8 cellular contexts compared by ENCODE assay signal in the genomic region with DNA sequence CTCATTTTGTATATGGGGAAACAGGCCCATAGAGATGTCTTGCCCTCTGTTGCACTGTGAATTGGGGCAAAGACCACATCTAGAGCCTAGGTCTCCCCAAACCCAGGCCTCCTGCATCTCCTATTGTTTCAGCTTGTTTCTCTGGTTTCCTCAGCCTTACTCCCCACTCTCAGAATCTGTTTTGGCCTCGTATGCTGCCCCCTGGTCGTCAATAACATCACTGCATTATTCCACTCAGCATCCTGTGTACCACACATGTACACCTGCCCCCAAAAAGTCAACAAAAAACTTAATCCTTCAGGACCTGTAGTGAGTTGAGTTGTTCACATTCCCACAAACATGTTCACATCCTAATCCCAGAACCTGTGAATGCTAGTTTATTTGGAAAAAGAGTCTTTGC.
DNase-seq lines count a peak whose midpoint lies in the region; ATAC-seq, FAIRE-seq and TF ChIP-seq lines count a peak whose summit lies in the region.

No MANE protein-coding gene starts in this region.

- H3K4me3 ChIP-seq in mesendoderm (ENCODE audit: low read length) = no peak overlapping the region

- H3K56ac ChIP-seq in mesendoderm (ENCODE audit: low read length) = no peak overlapping the region

- H3K79me1 ChIP-seq in mesendoderm (ENCODE audit: low read length) = no peaks in the 10 kb centered on the region

- H3K18ac ChIP-seq in mesendoderm (ENCODE audit: low read length) = no peak overlapping the region

- H3K27me3 ChIP-seq in mesendoderm (ENCODE audit: insufficient read depth, low read length, poor library complexity) = no peaks in the 10 kb centered on the region

- peak; percentile 42 for TF ChIP-seq CTCF in D721Med (IDR thresholded peaks at IDR 0.05; ENCODE audit: insufficient read depth, missing control alignments)

- WGBS in mesendoderm (ENCODE audit: extremely low coverage, insufficient coverage, low lambda C conversion rate) = no CpG with 5 or more reads among the region's 2 CpGs

- DNase-seq in D721Med (ENCODE audit: insufficient read length, low spot score) = no peak
- DNase-seq in astrocyte of the hippocampus (ENCODE audit: low read depth, low spot score) = peak; percentile 43
- peak; percentile 40 for DNase-seq in mesendoderm
- DNase-seq in effector CD8-positive, alpha-beta T cell (lab: John Stamatoyannopoulos, UW) = no peak
- no peak for DNase-seq in NCI-H2107 treated with DMSO at 0.1 percent for 48 hours (lab: John Stamatoyannopoulos, UW; ENCODE audit: unreplicated experiment)

- H2BK120ac ChIP-seq in mesendoderm (ENCODE audit: low read depth, low read length) = no peak overlapping the region

- no peaks in the 10 kb centered on the region for H3K36me3 ChIP-seq in mesendoderm (ENCODE audit: control insufficient read depth, insufficient read depth, low read length)

- H3K4me1 ChIP-seq in mesendoderm (ENCODE audit: control insufficient read depth, low read depth, low read length) = no peaks in the 10 kb centered on the region

- no peak overlapping the region for H3K27ac ChIP-seq in mesendoderm (ENCODE audit: low read depth, low read length)

- H4K8ac ChIP-seq in mesendoderm (ENCODE audit: low read depth, low read length) = no peak overlapping the region

- H3K9ac ChIP-seq in mesendoderm (ENCODE audit: low read length) = no peak overlapping the region

- H2AK5ac ChIP-seq in mesendoderm (ENCODE audit: low read length) = no peak overlapping the region

- no peaks in the 10 kb centered on the region for H3K79me2 ChIP-seq in mesendoderm (ENCODE audit: control insufficient read depth, insufficient read depth, low read length)

- H2BK5ac ChIP-seq in mesendoderm (ENCODE audit: low read length) = no peak overlapping the region

- H3K4me2 ChIP-seq in mesendoderm (ENCODE audit: low read length) = no peak overlapping the region

- no peak overlapping the region for H3K4ac ChIP-seq in mesendoderm (ENCODE audit: low read depth, low read length)

- ATAC-seq in HG02870 (IDR thresholded peaks at IDR 0.05; ENCODE audit: unreplicated experiment) = peak; percentile 74
- ATAC-seq in HG03565 (IDR thresholded peaks at IDR 0.05; ENCODE audit: unreplicated experiment) = no peak
- ATAC-seq in GM18909 (IDR thresholded peaks at IDR 0.05; ENCODE audit: poor library complexity, unreplicated experiment) = no peak

- H4K5ac ChIP-seq in mesendoderm (ENCODE audit: low read length) = no peak overlapping the region

- no peak overlapping the region for H3K23ac ChIP-seq in mesendoderm (ENCODE audit: low read length)

- no peak overlapping the region for H2BK15ac ChIP-seq in mesendoderm (replicated peaks; ENCODE audit: low read depth)

- peak; percentile 6 for FAIRE-seq in D721Med (lab: Jason Lieb, UNC)

Comparison
In these comparisons a context has a peak if more than half of its experiments do, and no peak if none do; other contexts are left out.
1. DNase-seq: peak in astrocyte of the hippocampus (single experiment) and mesendoderm (single experiment); none in D721Med (single experiment), effector CD8-positive, alpha-beta T cell (single experiment) and NCI-H2107 treated with DMSO at 0.1 percent for 48 hours (single experiment).